Comparison of ENCODE assay signal across 8 cellular contexts in genomic region chr2:61425605-61426155, GRCh38. TPM values are rescaled to one million over a fixed set of nuclear protein-coding genes. Genes with fewer than 3 reads are reported as not detected.
A peak's percentile ranks its signal among the peaks of the same experiment; 100 is the strongest.
DNase-seq lines count a peak whose midpoint lies in the region; ATAC-seq, FAIRE-seq and TF ChIP-seq lines count a peak whose summit lies in the region.

No MANE protein-coding gene starts in this region.

- H2BK20ac ChIP-seq in H1 (ENCODE audit: low read length) = no peak overlapping the region

- no peak overlapping the region for H3K56ac ChIP-seq in H1 (replicated peaks; ENCODE audit: insufficient read length, low read depth, low read length)

- WGBS in H1 (ENCODE audit: extremely low coverage in 1 of 2, insufficient coverage in 1 of 2, insufficient read length in 1 of 2, insufficient replicate concordance in 2 of 2, low coverage in 1 of 2, low lambda C conversion rate in 2 of 2, missing lambda C conversion rate in 1 of 2), 2 experiments = 96% methylated on average over 6 of the region's 6 CpGs; no CpG with 5 or more reads in 1 of the 2 experiments

- no peak for FAIRE-seq in H1 (lab: Jason Lieb, UNC)

- TF ChIP-seq RAD21 in H1 (IDR thresholded peaks at IDR 0.05 in 1 of 2, conservative IDR thresholded peaks at IDR 0.05 in 1 of 2; ENCODE audit: low read depth in 2 of 2, low read length in 2 of 2) = no peak

- H3K4ac ChIP-seq in H1 (replicated peaks; ENCODE audit: insufficient read length, low read depth, low read length) = no peak overlapping the region

- H4K20me1 ChIP-seq in BLaER1 (peaks cover 100% of the 10 kb centered on the region), H1 (replicated peaks in 1 of 2; ENCODE audit: control insufficient read depth in 1 of 2, insufficient read depth in 2 of 2, low read length in 2 of 2) (peaks cover 4 to 14% of the 10 kb centered on the region in 2 experiments)

- ATAC-seq in GM19035 (IDR thresholded peaks at IDR 0.05; ENCODE audit: unreplicated experiment) (peak; percentile 7), HG03432 (IDR thresholded peaks at IDR 0.05; ENCODE audit: unreplicated experiment) (peak; percentile 14), HG02884 (IDR thresholded peaks at IDR 0.05; ENCODE audit: unreplicated experiment) (no peak)

- POLR2A ChIA-PET in H1 (lab: Charles Lee; ENCODE audit: partially characterized antibody) = interaction anchor here (0.7 to 1.6 kb wide), 6 partner anchors 9 to 113 kb away, joined by 3 to 8 read pairs (median 4); partner anchors contain the start of genes USP34 and XPO1

- no peak overlapping the region for H2BK12ac ChIP-seq in H1 (ENCODE audit: low read depth, low read length)

- CTCF ChIA-PET in H1 (lab: Charles Lee; ENCODE audit: partially characterized antibody) = interaction anchor here (0.5 to 2.8 kb wide), 33 partner anchors 9 to 227 kb away, joined by 3 to 48 read pairs (median 5); no protein-coding TSS in a partner anchor

- TF ChIP-seq EP300 in H1 (IDR thresholded peaks at IDR 0.05; ENCODE audit: borderline replicate concordance in 1 of 2, low read depth in 2 of 2, low read length in 2 of 2) = no peak

- no peak overlapping the region; the same call in 1 of the 2 replicates for H3K9ac ChIP-seq in BLaER1
- H3K9ac ChIP-seq in H1 (replicated peaks in 1 of 4; ENCODE audit: extremely low read depth in 1 of 4, low read depth in 3 of 4, low read length in 3 of 4) = peak overlapping the region in 1 of 4 experiments; percentile 1; a peak in 1 of 7 replicates

- H2AK5ac ChIP-seq in H1 (ENCODE audit: low read depth, low read length) = no peak overlapping the region

- H3K79me2 ChIP-seq in H1 (ENCODE audit: control insufficient read depth in 1 of 2, insufficient read depth in 2 of 2, low read length in 2 of 2) = peaks cover 17 to 94% of the 10 kb centered on the region in 2 experiments

- peak overlapping the region; percentile 6; the same call in 1 of the 2 replicates for H2BK5ac ChIP-seq in H1 (ENCODE audit: low read depth, low read length)

- no peak overlapping the region for H3K23ac ChIP-seq in H1 (ENCODE audit: insufficient read length)

- H2BK15ac ChIP-seq in H1 (ENCODE audit: low read length) = no peak overlapping the region

- H3K4me2 ChIP-seq in BLaER1 (peak overlapping the region; percentile 47), H1 (ENCODE audit: insufficient read depth in 1 of 2, low read depth in 2 of 2, low read length in 2 of 2) (no peak overlapping the region)

- H3K27ac ChIP-seq in BLaER1 = peak overlapping the region; percentile 32; the same call in 1 of the 2 replicates
- no peak overlapping the region for H3K27ac ChIP-seq in H1 (ENCODE audit: low read depth, low read length)

- no peak overlapping the region; the same call in 1 of the 2 replicates for H4K8ac ChIP-seq in H1 (ENCODE audit: extremely low read depth, insufficient read depth, low read length)

- H3K27me3 ChIP-seq in BLaER1 = no peaks in the 10 kb centered on the region
- H3K27me3 ChIP-seq in H1 (replicated peaks in 1 of 4; ENCODE audit: control insufficient read depth in 3 of 4, extremely low read depth in 1 of 4, insufficient read depth in 3 of 4, low read length in 3 of 4) = no peaks in the 10 kb centered on the region

- H2AFZ ChIP-seq in H1 (ENCODE audit: low read length) = no peak overlapping the region

- H3K4me1 ChIP-seq in BLaER1 (peaks cover 46% of the 10 kb centered on the region), H1 (replicated peaks in 1 of 4; ENCODE audit: control insufficient read depth in 3 of 4, insufficient read depth in 4 of 4, low read length in 3 of 4) (peaks cover 3 to 8% (median 4%) of the 10 kb centered on the region in 4 experiments; a peak in 5 of 7 replicates)

- TF ChIP-seq CTCF in H1 (IDR thresholded peaks at IDR 0.05; ENCODE audit: control extremely low read depth in 1 of 3, insufficient read depth in 1 of 3, low read depth in 1 of 3, low read length in 3 of 3) = no peak

- H3K9me3 ChIP-seq in BLaER1 = peaks cover 6% of the 10 kb centered on the region
- H3K9me3 ChIP-seq in H1 (ENCODE audit: insufficient read depth in 2 of 2, low read depth in 1 of 2, low read length in 1 of 2) = no peaks in the 10 kb centered on the region

- DNase-seq in H1 (ENCODE audit: low read depth in 1 of 2, low spot score in 2 of 2) (no peak), kidney tubule cell (ENCODE audit: low spot score) (no peak), kidney glomerular epithelial cell (lab: John Stamatoyannopoulos, UW) (no peak)
- no peak for DNase-seq in stimulated activated CD4-positive, alpha-beta T cell treated with anti-CD3 and anti-CD28 coated beads, Interleukin-4, amount 100 ng/mL, for 4 hours

- H3K23me2 ChIP-seq in H1 (ENCODE audit: low read depth, low read length) = no peaks in the 10 kb centered on the region

- H3K79me1 ChIP-seq in H1 (ENCODE audit: low read depth, low read length) = peaks cover 3% of the 10 kb centered on the region

- H3K36me3 ChIP-seq in BLaER1 (peaks cover 46% of the 10 kb centered on the region), H1 (ENCODE audit: control insufficient read depth in 2 of 4, insufficient read depth in 4 of 4, low read length in 3 of 4) (no peaks in the 10 kb centered on the region; a peak in 1 of 8 replicates)

- H3K4me3 ChIP-seq in BLaER1 = no peak overlapping the region
- H3K4me3 ChIP-seq in H1 (ENCODE audit: extremely low read depth in 1 of 4, insufficient read depth in 2 of 4, low read depth in 3 of 4, low read length in 4 of 4) = no peak overlapping the region

- TF ChIP-seq POLR2A in H1 (IDR thresholded peaks at IDR 0.05; ENCODE audit: control extremely low read depth in 1 of 2, low read depth in 2 of 2, low read length in 2 of 2) = no peak

- H2BK120ac ChIP-seq in H1 (replicated peaks; ENCODE audit: low read depth, low read length) = no peak overlapping the region

- H3K14ac ChIP-seq in H1 (ENCODE audit: insufficient read length) = no peak overlapping the region

- no peak overlapping the region for H3K18ac ChIP-seq in H1 (ENCODE audit: extremely low read depth, low read length)

- no peak overlapping the region for H4K91ac ChIP-seq in H1 (replicated peaks; ENCODE audit: insufficient read length, low read length)

- no peak overlapping the region for H4K5ac ChIP-seq in H1 (ENCODE audit: insufficient read length, low read depth, low read length)

TF ChIP-seq in H1, 55 proteins besides CTCF, POLR2A, EP300 and RAD21:
- TF ChIP-seq E2F6 (IDR thresholded peaks at IDR 0.05) = no peak
- no peak for TF ChIP-seq KDM1A (IDR thresholded peaks at IDR 0.05; ENCODE audit: borderline replicate concordance, low read length)
- TF ChIP-seq MAX (IDR thresholded peaks at IDR 0.05) = no peak
- no peak for TF ChIP-seq EZH2 (IDR thresholded peaks at IDR 0.05; ENCODE audit: low read depth, low read length, severe bottlenecking)
- TF ChIP-seq CBX8 (IDR thresholded peaks at IDR 0.05; ENCODE audit: borderline replicate concordance, low read depth, low read length) = no peak
- TF ChIP-seq CHD2 (IDR thresholded peaks at IDR 0.05; ENCODE audit: low read length) = no peak
- no peak for TF ChIP-seq RBBP5 (IDR thresholded peaks at IDR 0.05; ENCODE audit: borderline replicate concordance, low read depth, low read length)
- TF ChIP-seq SP4 (IDR thresholded peaks at IDR 0.05; ENCODE audit: low read length) = no peak
- no peak for TF ChIP-seq RFX5 (IDR thresholded peaks at IDR 0.05; ENCODE audit: borderline replicate concordance, low read depth, low read length)
- no peak for TF ChIP-seq CHD1 (IDR thresholded peaks at IDR 0.05; ENCODE audit: low read depth, low read length)
- TF ChIP-seq YY1 (IDR thresholded peaks at IDR 0.05; ENCODE audit: low read depth, low read length) = no peak

RNA-seq across cellular contexts. Expression of gene USP34, which starts 45.2 kb away (rescaled TPM):
- total RNA-seq in H1 (2021; fragmentation: NEBNext Ultra II Directional; extraction: Animal tissue kit (Norgen Biotek cat#: 25700)) = 80.9 and 91.7 TPM in 2 replicates
- 30.0 and 56.7 TPM in 2 replicates for polyA plus RNA-seq in H1 (2011; rRNA removed)
- 37.6 TPM for polyA plus RNA-seq in H1 (2011; cell fraction: cytosol; rRNA removed)
- polyA plus RNA-seq in H1 (2011; cell fraction: nucleus; rRNA removed) = 54.2 TPM
- 33.4 to 53.6 TPM (median 40.8 TPM) in 4 replicates for polyA plus RNA-seq in H1 (2012, experiment 1 of 2)
- 3.0 TPM for polyA plus RNA-seq in H1 (2012, experiment 2 of 2)
- 45.7 TPM for polyA plus RNA-seq in H1 (2013, experiment 1 of 2)
- polyA plus RNA-seq in H1 (2013, experiment 2 of 2) = 43.0 TPM
- 158 and 233 TPM in 2 replicates for polyA minus RNA-seq in H1 (2011; rRNA and poly(A)+ RNA removed)
- polyA minus RNA-seq in H1 (2011; cell fraction: cytosol; rRNA and poly(A)+ RNA removed) = 56.2 TPM
- 260 TPM for polyA minus RNA-seq in H1 (2011; cell fraction: nucleus; rRNA and poly(A)+ RNA removed)
